ENCODE assay signal across 20 cellular contexts in the genomic region with DNA sequence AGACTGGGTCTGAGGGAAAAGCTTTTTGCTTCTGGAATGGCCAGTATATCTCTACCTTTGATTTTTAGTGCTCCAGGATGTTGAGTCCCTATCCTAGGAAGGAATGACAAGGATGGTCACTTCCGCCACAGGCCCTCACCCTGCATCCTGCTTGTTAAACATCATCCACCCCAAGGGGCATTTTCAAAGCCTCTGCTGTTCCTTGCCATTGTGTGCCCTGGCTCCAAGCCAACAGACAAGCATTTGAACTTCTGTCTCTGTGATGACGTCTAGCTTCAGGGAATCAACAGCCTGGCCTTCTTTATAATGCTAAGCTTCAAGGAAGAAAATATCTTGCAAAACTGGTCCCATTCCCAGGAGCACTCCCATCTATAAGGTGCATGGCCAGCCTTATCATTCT. TPM values are rescaled to one million over a fixed set of nuclear protein-coding genes. Genes with fewer than 3 reads are reported as not detected.
DNase-seq lines count a peak whose midpoint lies in the region; ATAC-seq and TF ChIP-seq lines count a peak whose summit lies in the region.
"Had no signal": no experiment of that assay in that cellular context is flagged by ENCODE, and none has a peak within 500 bp of the region (broad histone marks: within the 10 kb centered on the region; RNA-seq: fewer than 3 reads in every experiment).

No MANE protein-coding gene starts in this region.

- no peaks in the 10 kb centered on the region for H3K27me3 ChIP-seq in body of pancreas
- H3K27me3 ChIP-seq in thyroid gland: no peaks in the 10 kb centered on the region

- DNase-seq in Right ventricle myocardium superior (no peak), cardiac septum (ENCODE audit: low spot score) (no peak), body of pancreas (peak; percentile 13 to 23 (median 16)), iris pigment epithelial cell (ENCODE audit: low read depth) (peak; percentile 22), thyroid gland (peak; percentile 2 to 12), G401 (ENCODE audit: low spot score) (no peak), hippocampal formation (lab: John Stamatoyannopoulos, UW) (no peak)
- DNase-seq: activated CD4-positive, alpha-beta memory T cell treated with anti-CD3 and anti-CD28 coated beads for 36 hours; activated naive CD8-positive, alpha-beta T cell treated with anti-CD3 and anti-CD28 coated beads, Interleukin-2, amount 10 ng/mL, durations not matched to agents 7 days and 5 days; activated T-cell treated with anti-CD3 and anti-CD28 coated beads, Interleukin-2, amount 50 U/mL, for 72 hours; Caco-2; effector memory CD8-positive, alpha-beta T cell; GOT3; mesenchymal stem cell; NCI-H1105 treated with DMSO at 0.1 percent for 48 hours; NCI-H510A had no signal

- WGBS in body of pancreas, 2 donors: 54 to 59% methylated on average over 2 of the region's 2 CpGs
- 48 to 59% methylated on average over 2 of the region's 2 CpGs for WGBS in thyroid gland, 2 donors

- H3K27ac ChIP-seq in body of pancreas: no peak overlapping the region
- no peak overlapping the region for H3K27ac ChIP-seq in thyroid gland
- H3K27ac ChIP-seq: HL-60, KMS-11 had no signal

- in situ Hi-C loops in G401 (cut with HindIII; ENCODE audit: low sequenced_read_pairs): no loop called here

- H3K9me3 ChIP-seq in body of pancreas (no peaks in the 10 kb centered on the region), thyroid gland (no peaks in the 10 kb centered on the region)
- H3K9me3 ChIP-seq: Caco-2 had no signal

- TF ChIP-seq CTCF in body of pancreas (IDR thresholded peaks at IDR 0.05): no peak
- TF ChIP-seq CTCF in thyroid gland (IDR thresholded peaks at IDR 0.05): no peak

- H3K36me3 ChIP-seq in body of pancreas (replicated peaks in 1 of 2; ENCODE audit: insufficient read depth in 1 of 2, low read depth in 2 of 2) (no peaks in the 10 kb centered on the region), thyroid gland (no peaks in the 10 kb centered on the region)

- ATAC-seq in Right ventricle myocardium superior (ENCODE audit: poor library complexity): peak; percentile 22
- no peak for ATAC-seq in body of pancreas
- no peak for ATAC-seq in HG03521 (IDR thresholded peaks at IDR 0.05; ENCODE audit: unreplicated experiment)
- ATAC-seq: activated T-cell treated with anti-CD3 and anti-CD28 coated beads, Interleukin-2, amount 50 U/mL, for 72 hours; effector memory CD8-positive, alpha-beta T cell; Panc1 had no signal

- TF ChIP-seq POLR2A in body of pancreas (IDR thresholded peaks at IDR 0.05) (no peak), thyroid gland (IDR thresholded peaks at IDR 0.05) (no peak)

- no peaks in the 10 kb centered on the region for H3K4me1 ChIP-seq in body of pancreas
- H3K4me1 ChIP-seq in thyroid gland: no peaks in the 10 kb centered on the region
- H3K4me1 ChIP-seq: Caco-2 had no signal

- no peak overlapping the region for H3K4me3 ChIP-seq in body of pancreas
- H3K4me3 ChIP-seq in thyroid gland (replicated peaks in 1 of 3): no peak overlapping the region

- intact Hi-C loops in Right ventricle myocardium superior (cut with DNase I) (no loop called here), cardiac septum (cut with DNase I) (no loop called here), body of pancreas (cut with DNase I) (no loop called here), thyroid gland (cut with DNase I) (no loop called here)

RNA-seq across cellular contexts. Expression of a gene that starts 12.3 kb away (rescaled TPM):
- total RNA-seq in Right ventricle myocardium superior: 32.3 TPM
- total RNA-seq in cardiac septum: 40.4 TPM
- 1 to 10 TPM in 1 of 2 donors, under 1 TPM in 1; 0.33 to 3.4 TPM for total RNA-seq in body of pancreas
- 10 to 100 TPM in 1 of 4 donors, 1 to 10 TPM in 3; 4.5 to 10.5 (median 7.3) TPM for total RNA-seq in thyroid gland
- not detected in 2 replicates for total RNA-seq in G401 (2014; rRNA removed; shearing (Covaris generic))

RNA-seq across cellular contexts. Expression of a gene that starts 19.5 kb away (rescaled TPM):
- total RNA-seq in Right ventricle myocardium superior (56.5 TPM), cardiac septum (40.7 TPM), body of pancreas (1 to 10 TPM; 4.4 to 6.3 TPM), thyroid gland (10 to 100 TPM; 16.1 to 23.0 (median 19.9) TPM)
- 45.4 and 70.9 TPM in 2 replicates for total RNA-seq in G401 (2014; rRNA removed; shearing (Covaris generic))

Comparison
In these comparisons a context has a peak if more than half of its experiments do, and no peak if none do; other contexts are left out.
1. DNase-seq: peak in body of pancreas (4 of 4), iris pigment epithelial cell (single experiment) and thyroid gland (2 of 2); none in Right ventricle myocardium superior (single experiment), cardiac septum (single experiment), G401 (single experiment) and hippocampal formation (0 of 2).